ENCODE assay signal across 15 cellular contexts in the genomic region with DNA sequence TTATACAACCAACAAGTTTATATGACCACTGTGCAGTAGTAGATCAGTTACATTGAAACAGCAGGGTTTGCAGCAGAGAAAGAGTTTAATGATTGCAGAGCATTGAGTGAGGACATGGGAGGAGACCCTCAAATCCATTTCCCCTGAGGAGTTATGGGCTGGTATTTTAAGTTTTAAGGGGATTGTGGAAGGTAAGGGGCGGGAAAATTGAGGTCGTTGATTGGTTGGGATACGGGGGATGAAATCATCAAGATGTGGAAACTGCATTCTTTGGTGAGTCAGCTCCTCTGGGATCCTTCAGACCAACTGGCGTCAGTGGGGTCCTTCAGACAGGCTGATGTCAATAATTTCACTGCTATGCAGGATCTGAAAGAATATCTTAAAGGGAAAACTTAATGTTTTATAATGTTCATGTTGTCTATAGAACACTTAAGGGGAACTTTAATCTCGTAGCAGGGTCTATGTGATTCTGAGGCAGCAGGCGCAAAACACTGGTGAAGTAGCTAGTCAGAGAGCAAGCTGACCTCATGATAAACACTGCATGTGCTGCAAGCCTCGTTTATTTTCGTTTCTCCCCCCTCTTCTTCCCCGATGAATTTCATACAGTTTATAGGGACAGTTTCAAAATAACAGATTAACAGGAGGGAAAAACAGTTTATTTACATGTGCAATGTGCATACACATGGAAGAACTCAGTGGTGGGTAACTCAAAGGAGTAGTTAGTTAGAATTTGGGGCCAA. TPM values are rescaled to one million over a fixed set of nuclear protein-coding genes. Genes with fewer than 3 reads are reported as not detected.
A peak's percentile ranks its signal among the peaks of the same experiment; 100 is the strongest.
DNase-seq lines count a peak whose midpoint lies in the region; ATAC-seq and TF ChIP-seq lines count a peak whose summit lies in the region.
"Had no signal": no experiment of that assay in that cellular context is flagged by ENCODE, and none has a peak within 500 bp of the region (broad histone marks: within the 10 kb centered on the region; RNA-seq: fewer than 3 reads in every experiment).

No MANE protein-coding gene starts in this region.

- H3K4me2 ChIP-seq in skeletal muscle satellite cell (ENCODE audit: low read length), result peak overlapping the region; percentile 72

- peaks cover 2% of the 10 kb centered on the region for H3K36me3 ChIP-seq in skeletal muscle satellite cell (ENCODE audit: insufficient read depth, low read length)
- H3K36me3 ChIP-seq: right lobe of liver had no signal

- intact Hi-C loops in activated CD8-positive, alpha-beta T cell treated with anti-CD3 and anti-CD28 coated beads for 36 hours (cut with micrococcal nuclease), result no loop called here

- POLR2A ChIA-PET in activated CD8-positive, alpha-beta T cell treated with anti-CD3 and anti-CD28 coated beads for 36 hours (lab: Charles Lee), result no interaction called here

- H3K27me3 ChIP-seq in skeletal muscle satellite cell (ENCODE audit: control insufficient read depth, insufficient read depth, low read length), result no peaks in the 10 kb centered on the region
- H3K27me3 ChIP-seq: gastrocnemius medialis, right lobe of liver had no signal

- H3K27me3 Mint-ChIP-seq in activated CD8-positive, alpha-beta T cell treated with anti-CD3 and anti-CD28 coated beads for 36 hours, result no peaks in the 10 kb centered on the region

- no peak for ATAC-seq in activated CD8-positive, alpha-beta T cell treated with anti-CD3 and anti-CD28 coated beads for 36 hours
- ATAC-seq: gastrocnemius medialis, right lobe of liver had no signal

- H3K27ac Mint-ChIP-seq in activated CD8-positive, alpha-beta T cell treated with anti-CD3 and anti-CD28 coated beads for 36 hours, result no peak overlapping the region

- no peak overlapping the region for H3K4me3 Mint-ChIP-seq in activated CD8-positive, alpha-beta T cell treated with anti-CD3 and anti-CD28 coated beads for 36 hours

- CTCF ChIA-PET in activated CD8-positive, alpha-beta T cell treated with anti-CD3 and anti-CD28 coated beads for 36 hours (lab: Charles Lee), result no interaction called here

- DNase-seq in DMS 273 (lab: John Stamatoyannopoulos, UW; ENCODE audit: unreplicated experiment) (peak; percentile 53), DMS 273 treated with DMSO at 0.1 percent for 48 hours (lab: John Stamatoyannopoulos, UW) (no peak), RPMI7951 (ENCODE audit: low read depth) (peak; percentile 75), epithelial cell of esophagus (ENCODE audit: low read depth) (peak; percentile 46), substantia nigra (lab: John Stamatoyannopoulos, UW) (no peak), NCI-H1048 (lab: John Stamatoyannopoulos, UW) (no peak)
- no peak for DNase-seq in activated CD8-positive, alpha-beta T cell treated with anti-CD3 and anti-CD28 coated beads for 36 hours
- DNase-seq: activated CD8-positive, alpha-beta memory T cell treated with anti-CD3 and anti-CD28 coated beads for 24 hours; anterior cingulate cortex; gastrocnemius medialis; lower lobe of right lung; NCI-H2107; right lobe of liver had no signal

- H3K4me3 ChIP-seq in epithelial cell of esophagus (ENCODE audit: low read length), result no peak overlapping the region
- no peak overlapping the region for H3K4me3 ChIP-seq in skeletal muscle satellite cell (ENCODE audit: low read length)
- H3K4me3 ChIP-seq: gastrocnemius medialis, lower lobe of right lung, right lobe of liver had no signal

- TF ChIP-seq CTCF in epithelial cell of esophagus (IDR thresholded peaks at IDR 0.05; ENCODE audit: insufficient read depth, low read depth, low read length, missing control alignments), result no peak
- TF ChIP-seq CTCF in activated CD8-positive, alpha-beta T cell treated with anti-CD3 and anti-CD28 coated beads for 36 hours (IDR thresholded peaks at IDR 0.05), result no peak

- H3K4me1 Mint-ChIP-seq in activated CD8-positive, alpha-beta T cell treated with anti-CD3 and anti-CD28 coated beads for 36 hours (ENCODE audit: low read depth), result peaks cover 2% of the 10 kb centered on the region

- peaks cover 10% of the 10 kb centered on the region for H3K4me1 ChIP-seq in skeletal muscle satellite cell (ENCODE audit: control insufficient read depth, insufficient read depth, low read length)
- H3K4me1 ChIP-seq: gastrocnemius medialis, lower lobe of right lung, right lobe of liver had no signal

- H3K9ac ChIP-seq in skeletal muscle satellite cell (ENCODE audit: low read depth, low read length), result peak overlapping the region; percentile 46

- H3K9me3 ChIP-seq in skeletal muscle satellite cell (replicated peaks; ENCODE audit: low read length), result no peaks in the 10 kb centered on the region
- H3K9me3 ChIP-seq: gastrocnemius medialis, lower lobe of right lung, right lobe of liver had no signal

- H3K27ac ChIP-seq in substantia nigra (ENCODE audit: low read depth, low read length, poor library complexity, severe bottlenecking), result no peak overlapping the region
- H3K27ac ChIP-seq: 22Rv1, gastrocnemius medialis, lower lobe of right lung, right lobe of liver had no signal

- H3K9me3 Mint-ChIP-seq in activated CD8-positive, alpha-beta T cell treated with anti-CD3 and anti-CD28 coated beads for 36 hours, result peaks cover 4% of the 10 kb centered on the region

- H3K36me3 Mint-ChIP-seq in activated CD8-positive, alpha-beta T cell treated with anti-CD3 and anti-CD28 coated beads for 36 hours (ENCODE audit: low read depth), result peaks cover 18% of the 10 kb centered on the region

RNA-seq across cellular contexts. Expression of gene BACE1-AS, which starts 17.4 kb away (rescaled TPM):
- 1.7 and 6.8 TPM in 2 replicates for total RNA-seq in RPMI7951 (2014; rRNA removed; shearing (Covaris generic))
- total RNA-seq in skeletal muscle satellite cell (2012; rRNA removed), result 1.7 and 2.0 TPM in 2 replicates
- 1 to 10 TPM; 3.2 to 4.0 TPM for total RNA-seq in activated CD8-positive, alpha-beta T cell treated with anti-CD3 and anti-CD28 coated beads for 36 hours

RNA-seq across cellular contexts. Expression of gene RNF214, which starts 41.2 kb away (rescaled TPM):
- 7.1 and 7.2 TPM in 2 replicates for total RNA-seq in RPMI7951 (2014; rRNA removed; shearing (Covaris generic))
- total RNA-seq in skeletal muscle satellite cell (2012; rRNA removed), result 6.6 and 7.4 TPM in 2 replicates
- total RNA-seq in activated CD8-positive, alpha-beta T cell treated with anti-CD3 and anti-CD28 coated beads for 36 hours, result 10 to 100 TPM; 14.7 to 18.3 TPM

RNA-seq across cellular contexts. Expression of gene PCSK7, which starts 41.8 kb away (rescaled TPM):
- 31.4 and 33.0 TPM in 2 replicates for total RNA-seq in RPMI7951 (2014; rRNA removed; shearing (Covaris generic))
- total RNA-seq in skeletal muscle satellite cell (2012; rRNA removed), result 48.7 and 52.6 TPM in 2 replicates
- total RNA-seq in activated CD8-positive, alpha-beta T cell treated with anti-CD3 and anti-CD28 coated beads for 36 hours, result 100 to 1,000 TPM in 1 of 2 experiments, 10 to 100 TPM in 1; 98.8 to 107 TPM

RNA-seq across cellular contexts. Expression of gene BACE1, which starts 42.3 kb away (rescaled TPM):
- total RNA-seq in RPMI7951 (2014; rRNA removed; shearing (Covaris generic)), result 27.5 and 32.3 TPM in 2 replicates
- total RNA-seq in skeletal muscle satellite cell (2012; rRNA removed), result 15.5 and 21.6 TPM in 2 replicates
- total RNA-seq in activated CD8-positive, alpha-beta T cell treated with anti-CD3 and anti-CD28 coated beads for 36 hours, result 1 to 10 TPM in 1 of 2 experiments, under 1 TPM in 1; 0.97 to 1.5 TPM

RNA-seq across cellular contexts. Expression of gene CEP164, which starts 53.9 kb away (rescaled TPM):
- total RNA-seq in RPMI7951 (2014; rRNA removed; shearing (Covaris generic)), result 20.7 and 30.1 TPM in 2 replicates
- 23.1 and 30.8 TPM in 2 replicates for total RNA-seq in skeletal muscle satellite cell (2012; rRNA removed)
- 10 to 100 TPM; 24.0 to 25.5 TPM for total RNA-seq in activated CD8-positive, alpha-beta T cell treated with anti-CD3 and anti-CD28 coated beads for 36 hours

Comparison
In these comparisons a context has a peak if more than half of its experiments do, and no peak if none do; other contexts are left out.
1. DNase-seq: peak in DMS 273 (single experiment), RPMI7951 (single experiment) and epithelial cell of esophagus (single experiment); none in DMS 273 treated with DMSO at 0.1 percent for 48 hours (single experiment), substantia nigra (0 of 49), NCI-H1048 (single experiment) and activated CD8-positive, alpha-beta T cell treated with anti-CD3 and anti-CD28 coated beads for 36 hours (single experiment).